ENCODE assay signal across 27 cellular contexts in the genomic region with DNA sequence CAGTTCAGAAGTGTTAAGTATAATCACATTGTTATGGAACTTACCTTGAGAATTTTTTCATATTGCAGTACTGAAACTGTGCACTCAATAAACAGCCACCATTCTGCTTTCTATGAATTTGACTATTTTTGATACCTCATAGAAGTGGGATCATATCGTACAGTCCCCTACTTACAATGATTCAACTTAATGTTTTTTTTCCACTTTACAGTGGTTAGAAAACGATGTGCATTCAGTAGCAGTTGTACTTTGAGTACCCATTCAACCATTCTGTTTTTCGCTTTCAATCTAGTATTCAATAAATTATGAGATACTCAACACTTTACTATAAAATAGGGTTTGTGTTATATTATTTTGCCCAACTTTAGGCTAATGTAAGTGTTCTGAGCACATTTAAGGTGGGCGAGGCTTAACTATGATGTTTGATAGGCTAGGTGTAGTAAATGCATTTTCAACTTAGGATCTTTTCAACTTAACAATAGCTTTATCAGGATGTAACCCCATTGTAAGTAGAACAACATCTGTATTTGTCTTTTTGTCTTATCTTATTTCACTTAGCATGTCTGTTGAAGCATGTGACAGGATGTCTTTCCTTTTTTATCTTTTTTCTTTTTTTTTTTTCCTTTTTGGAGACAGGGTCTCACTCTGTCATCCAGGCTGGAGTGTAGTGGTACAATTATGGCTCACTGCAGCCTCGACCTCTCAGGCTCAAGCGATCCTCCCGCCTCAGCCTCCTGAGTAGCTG. TPM values are rescaled to one million over a fixed set of nuclear protein-coding genes. Genes with fewer than 3 reads are reported as not detected.
DNase-seq lines count a peak whose midpoint lies in the region; ATAC-seq and TF ChIP-seq lines count a peak whose summit lies in the region.
"Had no signal": no experiment of that assay in that cellular context is flagged by ENCODE, and none has a peak within 500 bp of the region (broad histone marks: within the 10 kb centered on the region; RNA-seq: fewer than 3 reads in every experiment).

No MANE protein-coding gene starts in this region.

- H3K4me1 ChIP-seq in heart right ventricle (peaks cover 10 to 93% (median 57%) of the 10 kb centered on the region in 9 donors), right cardiac atrium (ENCODE audit: control insufficient read depth, insufficient read depth, low read length) (peaks cover 3% of the 10 kb centered on the region), gastrocnemius medialis (peaks cover 43 to 64% of the 10 kb centered on the region in 2 donors)

- H3K27me3 Mint-ChIP-seq in activated CD4-positive, alpha-beta T cell treated with anti-CD3 and anti-CD28 coated beads for 36 hours, result no peaks in the 10 kb centered on the region
- no peaks in the 10 kb centered on the region for H3K27me3 Mint-ChIP-seq in dendritic cell treated with granulocyte-macrophage colony-stimulating factor and Interleukin-4, amounts not matched to agents 40 ng/mL and 50 ng/mL, for 4 days
- H3K27me3 Mint-ChIP-seq: activated naive CD4-positive, alpha-beta T cell treated with anti-CD3 and anti-CD28 coated beads, Interleukin-2, amount 10 ng/mL, durations not matched to agents 7 days and 5 days had no signal

- POLR2A ChIA-PET in activated CD4-positive, alpha-beta T cell treated with anti-CD3 and anti-CD28 coated beads for 36 hours (lab: Charles Lee), result no interaction called here

- peaks cover 56% of the 10 kb centered on the region for H3K4me1 Mint-ChIP-seq in activated CD4-positive, alpha-beta T cell treated with anti-CD3 and anti-CD28 coated beads for 36 hours
- H3K4me1 Mint-ChIP-seq in dendritic cell treated with granulocyte-macrophage colony-stimulating factor and Interleukin-4, amounts not matched to agents 40 ng/mL and 50 ng/mL, for 4 days (ENCODE audit: low read depth), result peaks cover 16% of the 10 kb centered on the region

- in situ Hi-C loops in gastrocnemius medialis (cut with MboI; ENCODE audit: low sequenced_read_pairs in 4 of 4), result no loop called here

- H3K36me3 ChIP-seq in heart right ventricle, result peaks cover 0 to 75% (median 15%) of the 10 kb centered on the region in 9 donors
- H3K36me3 ChIP-seq in gastrocnemius medialis, result peaks cover 0 to 12% of the 10 kb centered on the region in 2 donors
- H3K36me3 ChIP-seq: breast epithelium, prostate gland had no signal

- no peak overlapping the region for H3K4me3 Mint-ChIP-seq in activated CD4-positive, alpha-beta T cell treated with anti-CD3 and anti-CD28 coated beads for 36 hours
- H3K4me3 Mint-ChIP-seq in dendritic cell treated with granulocyte-macrophage colony-stimulating factor and Interleukin-4, amounts not matched to agents 40 ng/mL and 50 ng/mL, for 4 days, result no peak overlapping the region
- H3K4me3 Mint-ChIP-seq: activated naive CD4-positive, alpha-beta T cell treated with anti-CD3 and anti-CD28 coated beads, Interleukin-2, amount 10 ng/mL, durations not matched to agents 7 days and 5 days; H9 had no signal

- H3K36me3 Mint-ChIP-seq in activated CD4-positive, alpha-beta T cell treated with anti-CD3 and anti-CD28 coated beads for 36 hours (ENCODE audit: low read depth), result peaks cover 59% of the 10 kb centered on the region
- H3K36me3 Mint-ChIP-seq in dendritic cell treated with granulocyte-macrophage colony-stimulating factor and Interleukin-4, amounts not matched to agents 40 ng/mL and 50 ng/mL, for 4 days (ENCODE audit: low read depth), result peaks cover 85% of the 10 kb centered on the region

- H3K4me3 ChIP-seq in heart right ventricle (no peak overlapping the region), right cardiac atrium (ENCODE audit: low read length) (no peak overlapping the region), gastrocnemius medialis (no peak overlapping the region)
- H3K4me3 ChIP-seq: breast epithelium, prostate gland, suprapubic skin had no signal

- WGBS in heart right ventricle, 2 donors, result 79 to 81% methylated on average over 7 of the region's 7 CpGs
- WGBS in right cardiac atrium, result 79% methylated on average over 7 of the region's 7 CpGs

- intact Hi-C loops in activated CD4-positive, alpha-beta T cell treated with anti-CD3 and anti-CD28 coated beads for 36 hours (cut with DNase I, micrococcal nuclease), result no loop called here
- intact Hi-C loops in heart right ventricle (cut with DNase I) (loop anchor here in 1 of 10 donors (5.0 kb wide), 1 partner anchor 49 kb away; the partner anchor contains the start of gene NFYC), right cardiac atrium (cut with DNase I) (no loop called here), gastrocnemius medialis (cut with DNase I; ENCODE audit: low total_unique reads) (no loop called here)
- intact Hi-C loops in dendritic cell treated with granulocyte-macrophage colony-stimulating factor and Interleukin-4, amounts not matched to agents 40 ng/mL and 50 ng/mL, for 4 days (cut with micrococcal nuclease), result no loop called here

- H3K9me3 ChIP-seq in heart right ventricle, result no peaks in the 10 kb centered on the region
- H3K9me3 ChIP-seq in right cardiac atrium (ENCODE audit: control insufficient read depth, low read length), result no peaks in the 10 kb centered on the region
- H3K9me3 ChIP-seq in gastrocnemius medialis, result no peaks in the 10 kb centered on the region
- H3K9me3 ChIP-seq: breast epithelium, prostate gland, suprapubic skin had no signal

- no peaks in the 10 kb centered on the region for H3K27me3 ChIP-seq in heart right ventricle
- no peaks in the 10 kb centered on the region for H3K27me3 ChIP-seq in right cardiac atrium (ENCODE audit: control insufficient read depth, insufficient read depth)
- H3K27me3 ChIP-seq in gastrocnemius medialis, result no peaks in the 10 kb centered on the region
- H3K27me3 ChIP-seq: breast epithelium, suprapubic skin had no signal

- H3K9me3 Mint-ChIP-seq in activated CD4-positive, alpha-beta T cell treated with anti-CD3 and anti-CD28 coated beads for 36 hours (ENCODE audit: low read depth), result no peaks in the 10 kb centered on the region
- H3K9me3 Mint-ChIP-seq in dendritic cell treated with granulocyte-macrophage colony-stimulating factor and Interleukin-4, amounts not matched to agents 40 ng/mL and 50 ng/mL, for 4 days, result no peaks in the 10 kb centered on the region
- H3K9me3 Mint-ChIP-seq: activated naive CD4-positive, alpha-beta T cell treated with anti-CD3 and anti-CD28 coated beads, Interleukin-2, amount 10 ng/mL, durations not matched to agents 7 days and 5 days; H9 had no signal

- no peak for TF ChIP-seq POLR2A in gastrocnemius medialis (IDR thresholded peaks at IDR 0.05)

- TF ChIP-seq CTCF in heart right ventricle (IDR thresholded peaks at IDR 0.05) (no peak), gastrocnemius medialis (IDR thresholded peaks at IDR 0.05 in 4 of 5, conservative IDR thresholded peaks at IDR 0.05 in 1 of 5) (no peak)

- peak overlapping the region in 6 of 10 donors; percentile 24 to 50 (median 40) for H3K27ac ChIP-seq in heart right ventricle
- H3K27ac ChIP-seq in right cardiac atrium (ENCODE audit: low read length), result no peak overlapping the region
- peak overlapping the region in 3 of 4 donors; percentile 60 to 68 (median 65) for H3K27ac ChIP-seq in gastrocnemius medialis
- H3K27ac ChIP-seq: C4-2B, prostate gland, suprapubic skin, VCaP had no signal

- peak; percentile 59 for ATAC-seq in activated CD4-positive, alpha-beta T cell treated with anti-CD3 and anti-CD28 coated beads for 36 hours
- ATAC-seq in heart right ventricle, result peak in 1 of 8 donors; percentile 23
- ATAC-seq in right cardiac atrium, result no peak
- ATAC-seq in gastrocnemius medialis, result no peak

- DNase-seq in activated CD4-positive, alpha-beta T cell treated with anti-CD3 and anti-CD28 coated beads for 36 hours, result no peak
- DNase-seq in activated CD4-positive, alpha-beta T cell treated with anti-CD3 and anti-CD28 coated beads, Interleukin-2, amount 50 U/mL, for 48 hours, result no peak
- DNase-seq in heart right ventricle, result no peak
- DNase-seq in right cardiac atrium, result no peak
- no peak for DNase-seq in gastrocnemius medialis
- no peak for DNase-seq in NCI-H1436 treated with DMSO at 0.1 percent for 48 hours (lab: John Stamatoyannopoulos, UW)
- no peak for DNase-seq in UCSD-AML1 (lab: John Stamatoyannopoulos, UW; ENCODE audit: unreplicated experiment)
- DNase-seq: 8988T; activated CD4-positive, alpha-beta T cell treated with anti-CD3 and anti-CD28 coated beads, Interleukin-2, amount 50 U/mL, for 4 hours; activated naive CD4-positive, alpha-beta T cell treated with anti-CD3 and anti-CD28 coated beads, Interleukin-2, amount 10 ng/mL, durations not matched to agents 7 days and 5 days; effector CD8-positive, alpha-beta T cell; H9; kidney; NCI-H1092; NCI-H187; NCI-H510A; nucleus accumbens; stimulated activated CD4-positive, alpha-beta T cell treated with anti-CD3 and anti-CD28 coated beads, Interleukin-15, amount 100 ng/mL, for 24 hours; stimulated activated CD4-positive, alpha-beta T cell treated with anti-CD3 and anti-CD28 coated beads, Interleukin-4, amount 100 ng/mL, for 4 hours; T-helper 9 cell had no signal

- CTCF ChIA-PET in activated CD4-positive, alpha-beta T cell treated with anti-CD3 and anti-CD28 coated beads for 36 hours (lab: Charles Lee), result interaction anchor here (0.6 kb wide), 1 partner anchor 161 kb away, joined by 3 read pairs; no protein-coding TSS in a partner anchor

- H3K27ac Mint-ChIP-seq in activated CD4-positive, alpha-beta T cell treated with anti-CD3 and anti-CD28 coated beads for 36 hours, result peak overlapping the region; percentile 25
- peak overlapping the region; percentile 25 for H3K27ac Mint-ChIP-seq in dendritic cell treated with granulocyte-macrophage colony-stimulating factor and Interleukin-4, amounts not matched to agents 40 ng/mL and 50 ng/mL, for 4 days
- H3K27ac Mint-ChIP-seq: activated naive CD4-positive, alpha-beta T cell treated with anti-CD3 and anti-CD28 coated beads, Interleukin-2, amount 10 ng/mL, durations not matched to agents 7 days and 5 days; H9 had no signal

RNA-seq across cellular contexts. Expression of gene KCNQ4, which starts 42.4 kb away (rescaled TPM):
- under 1 TPM; 0.43 to 0.58 TPM for total RNA-seq in activated CD4-positive, alpha-beta T cell treated with anti-CD3 and anti-CD28 coated beads for 36 hours
- 1 to 10 TPM; 1.2 to 3.4 (median 2.1) TPM for total RNA-seq in heart right ventricle
- polyA plus RNA-seq in heart right ventricle, result 1 to 10 TPM; 1.0 to 3.4 TPM
- 1 to 10 TPM in 2 of 4 donors, under 1 TPM in 2; 0.71 to 1.8 (median 1.00) TPM for total RNA-seq in right cardiac atrium
- polyA plus RNA-seq in right cardiac atrium, result 0.88 TPM
- total RNA-seq in gastrocnemius medialis, result 1 to 10 TPM; 2.9 to 8.2 (median 3.5) TPM
- total RNA-seq: M059J had no signal

RNA-seq across cellular contexts. Expression of gene NFYC, which starts 49.7 kb away (rescaled TPM):
- 10 to 100 TPM; 53.6 to 85.4 TPM for total RNA-seq in activated CD4-positive, alpha-beta T cell treated with anti-CD3 and anti-CD28 coated beads for 36 hours
- total RNA-seq in heart right ventricle (10 to 100 TPM; 56.1 to 84.7 (median 73.1) TPM), right cardiac atrium (10 to 100 TPM; 70.6 to 82.6 (median 78.9) TPM), gastrocnemius medialis (10 to 100 TPM; 45.3 to 58.6 (median 57.4) TPM)
- polyA plus RNA-seq in heart right ventricle (10 to 100 TPM; 49.9 to 55.8 TPM), right cardiac atrium (63.6 TPM)
